In the genomic region with DNA sequence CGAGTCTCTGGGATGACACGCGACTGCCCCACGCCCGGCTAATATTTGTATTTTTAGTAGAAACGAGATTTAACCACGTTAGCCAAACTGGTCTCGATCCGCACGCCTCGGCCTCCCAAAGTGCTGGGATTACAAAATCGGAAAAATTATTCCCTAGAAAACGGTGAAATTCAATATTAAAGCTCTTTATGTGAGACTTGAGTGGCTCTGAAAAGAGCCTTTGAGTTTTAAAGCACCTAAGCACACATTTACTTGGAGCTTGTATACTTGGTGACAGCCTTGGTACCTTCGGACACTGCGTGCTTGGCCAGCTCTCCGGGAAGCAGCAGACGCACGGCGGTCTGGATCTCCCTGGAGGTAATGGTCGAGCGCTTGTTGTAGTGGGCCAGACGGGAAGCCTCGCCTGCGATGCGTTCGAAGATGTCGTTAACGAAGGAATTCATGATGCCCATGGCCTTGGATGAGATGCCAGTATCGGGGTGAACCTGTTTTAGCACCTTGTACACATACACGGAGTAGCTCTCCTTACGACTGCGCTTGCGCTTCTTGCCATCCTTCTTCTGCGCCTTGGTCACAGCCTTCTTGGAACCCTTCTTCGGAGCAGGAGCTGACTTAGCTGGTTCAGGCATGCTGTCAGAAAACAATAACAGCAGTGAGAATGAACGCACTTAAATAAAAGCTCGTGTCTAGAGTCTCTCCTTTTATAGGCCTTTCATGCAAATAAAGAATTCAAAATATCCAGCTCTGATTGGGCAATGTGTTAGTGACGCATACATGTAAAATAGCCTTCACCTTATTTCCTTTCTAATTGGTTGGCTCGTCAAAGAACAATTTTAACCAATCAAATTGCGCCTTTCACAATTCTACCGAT, we compare ENCODE assay signal across 8 cellular contexts.
DNase-seq lines count a peak whose midpoint lies in the region; ATAC-seq, FAIRE-seq and TF ChIP-seq lines count a peak whose summit lies in the region.

No MANE protein-coding gene starts in this region.

- under 1% methylated on average over 41 of the region's 41 CpGs for WGBS in right cardiac atrium

- peak; percentile 66 for ATAC-seq in HG02623 (IDR thresholded peaks at IDR 0.05; ENCODE audit: unreplicated experiment)
- ATAC-seq in right cardiac atrium: peak; percentile 92 to 94

- peaks cover 0 to 3% of the 10 kb centered on the region in 2 donors for H3K36me3 Mint-ChIP-seq in CD14-positive monocyte

- H3K4me1 ChIP-seq in right cardiac atrium (ENCODE audit: control insufficient read depth, insufficient read depth, low read length): peaks cover 2% of the 10 kb centered on the region

- FAIRE-seq in GM12891 (lab: Jason Lieb, UNC): peak; percentile 94

- H3K4me3 ChIP-seq in astrocyte of the cerebellum (ENCODE audit: low read depth, low read length): peak overlapping the region; percentile 62
- peak overlapping the region; percentile 63 for H3K4me3 ChIP-seq in right cardiac atrium (ENCODE audit: low read length)

- H3K27me3 Mint-ChIP-seq in CD14-positive monocyte (ENCODE audit: low read depth in 3 of 3): peaks cover 0 to 4% (median 2%) of the 10 kb centered on the region in 3 donors

- H3K4me1 Mint-ChIP-seq in CD14-positive monocyte: peaks cover 10% of the 10 kb centered on the region

- DNase-seq in GM12891 (ENCODE audit: insufficient read length, low spot score) (no peak), NCI-H1105 (lab: John Stamatoyannopoulos, UW) (peak; percentile 95), SW480 (ENCODE audit: low spot score) (peak; percentile 96), astrocyte of the cerebellum (ENCODE audit: low read depth) (peak; percentile 98), right cardiac atrium (peak; percentile 40 to 74 (median 71)), pulmonary artery endothelial cell (ENCODE audit: low read depth, low spot score) (peak; percentile 91), CD14-positive monocyte (ENCODE audit: low spot score) (no peak)

- no peaks in the 10 kb centered on the region for H3K9me3 ChIP-seq in right cardiac atrium (ENCODE audit: control insufficient read depth, low read length)

- peaks cover 0 to 2% (median 0%) of the 10 kb centered on the region in 7 donors for H3K9me3 Mint-ChIP-seq in CD14-positive monocyte

- H3K27ac Mint-ChIP-seq in CD14-positive monocyte: no peak overlapping the region

- H3K27ac ChIP-seq in right cardiac atrium (ENCODE audit: low read length): peak overlapping the region; percentile 100

- no peak overlapping the region for H3K4me3 Mint-ChIP-seq in CD14-positive monocyte

- in situ Hi-C loops in astrocyte of the cerebellum (cut with HindIII; ENCODE audit: low sequenced_read_pairs): no loop called here

- TF ChIP-seq CTCF in astrocyte of the cerebellum (IDR thresholded peaks at IDR 0.05; ENCODE audit: low read depth, low read length, missing control alignments): no peak
- TF ChIP-seq CTCF in CD14-positive monocyte (IDR thresholded peaks at IDR 0.05): no peak

- intact Hi-C loops in right cardiac atrium (cut with DNase I): loop anchor here in 1 of 4 donors (10.0 kb wide), 1 partner anchor 59 kb away; a partner anchor contains a TSS
- intact Hi-C loops in CD14-positive monocyte (cut with micrococcal nuclease): no loop called here

- no peaks in the 10 kb centered on the region for H3K27me3 ChIP-seq in right cardiac atrium (ENCODE audit: control insufficient read depth, insufficient read depth)

- TF ChIP-seq POLR2A in GM12891 (IDR thresholded peaks at IDR 0.05; ENCODE audit: low read depth, low read length): peak; percentile 98

TF ChIP-seq in GM12891, 5 proteins besides CTCF, POLR2A, EP300 and RAD21:
- TF ChIP-seq SPI1 (IDR thresholded peaks at IDR 0.05; ENCODE audit: low read depth, low read length): no peak
- peak; percentile 98 for TF ChIP-seq POLR2AphosphoS5 (IDR thresholded peaks at IDR 0.05; ENCODE audit: low read depth, low read length)
- peak; percentile 76 for TF ChIP-seq TAF1 (IDR thresholded peaks at IDR 0.05; ENCODE audit: low read depth, low read length)
- no peak for TF ChIP-seq PAX5 (IDR thresholded peaks at IDR 0.05; ENCODE audit: insufficient read depth, low read length, severe bottlenecking)
- TF ChIP-seq POU2F2 (IDR thresholded peaks at IDR 0.05; ENCODE audit: low read depth, low read length): peak; percentile 82

Comparison
In these comparisons a context has a peak if more than half of its experiments do, and no peak if none do; other contexts are left out.
1. DNase-seq: peak in NCI-H1105 (single experiment), SW480 (single experiment), astrocyte of the cerebellum (single experiment), right cardiac atrium (3 of 3) and pulmonary artery endothelial cell (single experiment); none in GM12891 (single experiment) and CD14-positive monocyte (single experiment).